In the genomic region with DNA sequence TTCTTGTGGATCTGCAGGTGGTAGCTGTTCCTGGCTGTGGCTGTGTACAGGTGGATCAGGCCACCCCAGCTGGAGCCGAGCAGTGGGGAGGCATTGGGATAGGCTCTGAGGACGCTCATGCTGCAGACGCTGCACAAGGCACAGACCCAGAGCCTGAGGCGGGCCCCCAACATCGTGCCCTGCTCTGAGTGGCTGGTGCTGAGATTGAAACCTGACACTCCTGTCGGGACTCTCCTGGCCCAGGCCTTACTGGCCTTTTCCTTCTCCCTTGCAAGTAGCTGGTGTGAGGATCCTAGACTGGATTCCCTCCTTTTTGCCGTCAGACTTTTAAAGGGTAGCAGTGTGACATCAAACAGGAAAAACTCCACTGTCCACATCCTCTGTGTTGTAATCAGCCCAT, we compare ENCODE assay signal across 13 cellular contexts. TPM values are rescaled to one million over a fixed set of nuclear protein-coding genes. Genes with fewer than 3 reads are reported as not detected.
DNase-seq lines count a peak whose midpoint lies in the region; ATAC-seq and TF ChIP-seq lines count a peak whose summit lies in the region.
"Had no signal": no experiment of that assay in that cellular context is flagged by ENCODE, and none has a peak within 500 bp of the region (broad histone marks: within the 10 kb centered on the region; RNA-seq: fewer than 3 reads in every experiment).

A gene (minus strand): TSS at position 303 of the 400 bp plus-strand sequence. CDS start 130 bp downstream, at position 173.

- H3K4me3 Mint-ChIP-seq in progenitor cell of endocrine pancreas (ENCODE audit: low read depth) = no peak within 1 kb of the TSS
- H3K4me3 Mint-ChIP-seq: activated CD4-positive, alpha-beta memory T cell treated with anti-CD3 and anti-CD28 coated beads for 36 hours; activated naive CD8-positive, alpha-beta T cell treated with anti-CD3 and anti-CD28 coated beads, Interleukin-2, amount 50 U/mL, for 24 hours; naive thymus-derived CD4-positive, alpha-beta T cell had no signal

- DNase-seq in DMS53 (lab: John Stamatoyannopoulos, UW) = peak; percentile 74
- DNase-seq in DMS53 treated with DMSO at 0.1 percent for 48 hours (lab: John Stamatoyannopoulos, UW; ENCODE audit: unreplicated experiment) = no peak
- peak; percentile 58 for DNase-seq in NCI-H69 (lab: John Stamatoyannopoulos, UW)
- DNase-seq in fibroblast of the aortic adventitia (ENCODE audit: low read depth) = peak; percentile 9
- peak; percentile 53 for DNase-seq in progenitor cell of endocrine pancreas (ENCODE audit: low spot score, unreplicated experiment)
- no peak for DNase-seq in RKO (ENCODE audit: low spot score)
- DNase-seq: 8988T; activated CD4-positive, alpha-beta memory T cell treated with anti-CD3 and anti-CD28 coated beads for 36 hours; activated naive CD8-positive, alpha-beta T cell treated with anti-CD3 and anti-CD28 coated beads, Interleukin-2, amount 50 U/mL, for 24 hours; naive thymus-derived CD4-positive, alpha-beta T cell had no signal

- no peak within 1 kb of the TSS for H3K4me3 ChIP-seq in fibroblast of the aortic adventitia (ENCODE audit: low read depth, low read length)
- H3K4me3 ChIP-seq: thoracic aorta had no signal

- H3K36me3 Mint-ChIP-seq in progenitor cell of endocrine pancreas (ENCODE audit: insufficient read depth) = no peaks in the 10 kb centered on the region
- H3K36me3 Mint-ChIP-seq: activated CD4-positive, alpha-beta memory T cell treated with anti-CD3 and anti-CD28 coated beads for 36 hours; naive thymus-derived CD4-positive, alpha-beta T cell had no signal

- peaks cover 22% of the 10 kb centered on the region for H3K27me3 Mint-ChIP-seq in progenitor cell of endocrine pancreas

- no peak for ATAC-seq in GM19351 (IDR thresholded peaks at IDR 0.05; ENCODE audit: unreplicated experiment)
- no peak for ATAC-seq in HG03460 (IDR thresholded peaks at IDR 0.05; ENCODE audit: unreplicated experiment)
- ATAC-seq: activated naive CD8-positive, alpha-beta T cell treated with anti-CD3 and anti-CD28 coated beads, Interleukin-2, amount 50 U/mL, for 24 hours; naive thymus-derived CD4-positive, alpha-beta T cell had no signal

- no peak within 1 kb of the TSS for H3K27ac Mint-ChIP-seq in progenitor cell of endocrine pancreas
- H3K27ac Mint-ChIP-seq: activated CD4-positive, alpha-beta memory T cell treated with anti-CD3 and anti-CD28 coated beads for 36 hours; activated naive CD8-positive, alpha-beta T cell treated with anti-CD3 and anti-CD28 coated beads, Interleukin-2, amount 50 U/mL, for 24 hours; naive thymus-derived CD4-positive, alpha-beta T cell had no signal

- H3K4me1 Mint-ChIP-seq in progenitor cell of endocrine pancreas (ENCODE audit: low read depth) = peaks cover 7% of the 10 kb centered on the region
- H3K4me1 Mint-ChIP-seq: activated naive CD8-positive, alpha-beta T cell treated with anti-CD3 and anti-CD28 coated beads, Interleukin-2, amount 50 U/mL, for 24 hours had no signal

- TF ChIP-seq CTCF in fibroblast of the aortic adventitia (IDR thresholded peaks at IDR 0.05; ENCODE audit: insufficient read depth, low read length) = no peak
- TF ChIP-seq CTCF in progenitor cell of endocrine pancreas (IDR thresholded peaks at IDR 0.05; ENCODE audit: unreplicated experiment) = no peak

- H3K9me3 Mint-ChIP-seq in progenitor cell of endocrine pancreas (ENCODE audit: low read depth) = no peaks in the 10 kb centered on the region
- H3K9me3 Mint-ChIP-seq: activated CD4-positive, alpha-beta memory T cell treated with anti-CD3 and anti-CD28 coated beads for 36 hours; activated naive CD8-positive, alpha-beta T cell treated with anti-CD3 and anti-CD28 coated beads, Interleukin-2, amount 50 U/mL, for 24 hours; naive thymus-derived CD4-positive, alpha-beta T cell had no signal

RNA-seq across cellular contexts. Expression of the gene that starts here (rescaled TPM):
- not detected in 2 replicates for total RNA-seq in fibroblast of the aortic adventitia (ENCODE audit: low replicate concordance)
- 0.14 and 0.40 TPM in 2 replicates for total RNA-seq in progenitor cell of endocrine pancreas
- total RNA-seq: activated CD4-positive, alpha-beta memory T cell treated with anti-CD3 and anti-CD28 coated beads for 36 hours; naive thymus-derived CD4-positive, alpha-beta T cell; thoracic aorta had no signal

Comparison
In these comparisons a context has a peak if more than half of its experiments do, and no peak if none do; other contexts are left out.
1. DNase-seq: peak in DMS53 (single experiment) and NCI-H69 (single experiment); none in DMS53 treated with DMSO at 0.1 percent for 48 hours (single experiment) and RKO (single experiment).
2. Peak in DNase-seq in fibroblast of the aortic adventitia; RNA of the gene not detected or under 1 TPM.
3. Peak in DNase-seq in progenitor cell of endocrine pancreas; RNA of the gene not detected or under 1 TPM.